Comparison of ENCODE assay signal across 1 cellular context in the genomic region with DNA sequence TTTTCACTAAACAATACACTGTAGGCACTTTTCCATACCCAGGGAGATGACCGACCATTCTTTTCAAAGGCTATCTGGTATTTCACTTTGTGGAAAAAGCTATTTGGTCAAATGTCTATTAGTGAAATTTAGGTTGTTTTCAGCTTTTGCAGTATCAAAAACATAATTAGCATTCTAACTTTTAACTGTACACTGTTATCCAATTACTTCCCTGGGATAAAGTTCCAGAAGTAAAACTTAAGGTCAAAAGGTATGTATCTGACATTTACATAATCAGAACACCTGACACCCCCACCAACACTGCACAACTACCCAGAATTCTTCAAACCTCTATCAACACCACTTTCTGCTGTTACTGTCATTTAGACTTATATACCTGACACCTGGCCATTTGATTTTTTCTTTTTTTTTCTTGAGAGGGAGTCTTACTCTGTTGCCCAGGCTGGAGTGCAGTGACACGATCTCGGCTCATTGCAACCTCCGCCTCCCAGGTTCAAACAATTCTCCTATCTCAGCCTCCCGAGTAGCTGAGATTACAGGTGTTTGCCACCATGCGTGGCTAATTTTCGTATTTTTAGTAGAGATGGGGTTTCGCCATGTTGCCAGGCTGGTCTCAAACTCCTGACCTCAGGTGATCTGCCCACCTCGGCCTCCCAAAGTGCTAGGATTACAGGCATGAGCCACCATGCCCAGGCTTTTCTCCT. TPM values are rescaled to one million over a fixed set of nuclear protein-coding genes. Genes with fewer than 3 reads are reported as not detected.
"Had no signal": no experiment of that assay in that cellular context is flagged by ENCODE, and none has a peak within 500 bp of the region (broad histone marks: within the 10 kb centered on the region; RNA-seq: fewer than 3 reads in every experiment).

No MANE protein-coding gene starts in this region.

RNA-seq across cellular contexts. Expression of a gene that starts 34.3 kb away (rescaled TPM):
- total RNA-seq: mesenteric fat pad had no signal
